In genomic region chr11:68282141-68282860, GRCh38 we compare ENCODE assay signal across 8 cellular contexts. TPM values are rescaled to one million over a fixed set of nuclear protein-coding genes. Genes with fewer than 3 reads are reported as not detected.
DNase-seq lines count a peak whose midpoint lies in the region; ATAC-seq and TF ChIP-seq lines count a peak whose summit lies in the region.

No MANE protein-coding gene starts in this region.

- peak overlapping the region; percentile 29 for H3K4me3 ChIP-seq in CD8-positive, alpha-beta memory T cell (ENCODE audit: low read length)
- H3K4me3 ChIP-seq in OCI-LY3 (ENCODE audit: low read length) = peak overlapping the region; percentile 37

- peaks cover 0 to 2% (median 0%) of the 10 kb centered on the region in 3 donors for H3K36me3 Mint-ChIP-seq in CD8-positive, alpha-beta memory T cell

- TF ChIP-seq CTCF in OCI-LY3 (IDR thresholded peaks at IDR 0.05; ENCODE audit: low read depth, low read length) = no peak

- H3K27me3 Mint-ChIP-seq in CD8-positive, alpha-beta memory T cell = peaks cover 4 to 12% of the 10 kb centered on the region in 2 donors

- DNase-seq in CD8-positive, alpha-beta memory T cell = peak in 3 of 5 donors; percentile 3 to 38 (median 15)
- DNase-seq in epithelial cell of prostate (ENCODE audit: low read depth, low spot score) (no peak), NK-92 (lab: John Stamatoyannopoulos, UW; ENCODE audit: unreplicated experiment) (no peak), SHP77 treated with DMSO at 0.1 percent for 48 hours (lab: John Stamatoyannopoulos, UW) (no peak)

- peak overlapping the region; percentile 49 for H3K4me2 ChIP-seq in OCI-LY3 (ENCODE audit: low read length)

- POLR2A ChIA-PET in CD8-positive, alpha-beta memory T cell (lab: Charles Lee) = interaction anchor here (1.0 kb wide), 1 partner anchor 10 kb away, joined by 4 read pairs; the partner anchor contains the start of gene C11orf24

- peaks cover 18 to 23% (median 18%) of the 10 kb centered on the region in 3 donors for H3K4me1 Mint-ChIP-seq in CD8-positive, alpha-beta memory T cell

- CTCF ChIA-PET in CD8-positive, alpha-beta memory T cell (lab: Charles Lee) = interaction anchor here (0.7 to 1.2 kb wide), 3 partner anchors 16 to 47 kb away, joined by 3 to 4 read pairs (median 3); no protein-coding TSS in a partner anchor

- peaks cover 15% of the 10 kb centered on the region for H3K4me1 ChIP-seq in CD8-positive, alpha-beta memory T cell (ENCODE audit: insufficient read depth, low read length)
- peaks cover 13% of the 10 kb centered on the region for H3K4me1 ChIP-seq in OCI-LY3 (ENCODE audit: low read length)

- ATAC-seq in GM21515 (IDR thresholded peaks at IDR 0.05; ENCODE audit: unreplicated experiment) (peak; percentile 51), GM19397 (IDR thresholded peaks at IDR 0.05; ENCODE audit: unreplicated experiment) (no peak), HG02678 (IDR thresholded peaks at IDR 0.05; ENCODE audit: unreplicated experiment) (no peak)

- H3K9me3 Mint-ChIP-seq in CD8-positive, alpha-beta memory T cell = peaks cover 0 to 2% (median 0%) of the 10 kb centered on the region in 5 donors

- H4K20me1 ChIP-seq in OCI-LY3 (ENCODE audit: insufficient read depth, low read length) = no peaks in the 10 kb centered on the region

- no peaks in the 10 kb centered on the region for H3K36me3 ChIP-seq in CD8-positive, alpha-beta memory T cell (ENCODE audit: insufficient read depth, low read length)
- no peaks in the 10 kb centered on the region for H3K36me3 ChIP-seq in OCI-LY3 (replicated peaks; ENCODE audit: low read depth, low read length)

- no peaks in the 10 kb centered on the region for H3K79me2 ChIP-seq in OCI-LY3 (ENCODE audit: low read length)

- peak overlapping the region in 6 of 7 donors; percentile 48 to 73 (median 65) for H3K4me3 Mint-ChIP-seq in CD8-positive, alpha-beta memory T cell

- no peaks in the 10 kb centered on the region for H3K9me3 ChIP-seq in CD8-positive, alpha-beta memory T cell (ENCODE audit: low read length)
- 0 out of 2 replicates have a peak, but pooled peaks cover 5% of the 10 kb centered on the region for H3K9me3 ChIP-seq in OCI-LY3 (ENCODE audit: insufficient read depth, low read length)

- H3K27me3 ChIP-seq in CD8-positive, alpha-beta memory T cell (ENCODE audit: insufficient read depth, low read length, poor library complexity, severe bottlenecking) = no peaks in the 10 kb centered on the region
- H3K27me3 ChIP-seq in OCI-LY3 (ENCODE audit: low read depth, low read length) = no peaks in the 10 kb centered on the region

- H3K27ac ChIP-seq in CD8-positive, alpha-beta memory T cell (ENCODE audit: low read depth, low read length) = no peak overlapping the region
- H3K27ac ChIP-seq in OCI-LY3 (ENCODE audit: low read length) (peak overlapping the region; percentile 1), epithelial cell of prostate (peak overlapping the region; percentile 41)

- peak overlapping the region; percentile 56 for H2AFZ ChIP-seq in OCI-LY3 (ENCODE audit: low read depth, low read length)

- peak overlapping the region in 7 of 8 donors; percentile 2 to 76 (median 40) for H3K27ac Mint-ChIP-seq in CD8-positive, alpha-beta memory T cell

- peak overlapping the region; percentile 2; the same call in 1 of the 2 replicates for H3K9ac ChIP-seq in OCI-LY3 (ENCODE audit: low read length)

RNA-seq across cellular contexts. Expression of gene C11orf24, which starts 10.5 kb away (rescaled TPM):
- total RNA-seq in CD8-positive, alpha-beta memory T cell = 10 to 100 TPM; 46.9 to 49.8 TPM
- polyA plus RNA-seq in CD8-positive, alpha-beta memory T cell = 15.7 TPM

RNA-seq across cellular contexts. Expression of gene LRP5, which starts 30.1 kb away (rescaled TPM):
- total RNA-seq in CD8-positive, alpha-beta memory T cell = 1 to 10 TPM; 7.5 to 9.9 TPM
- 0.68 TPM for polyA plus RNA-seq in CD8-positive, alpha-beta memory T cell

Comparison
In these comparisons a context has a peak if more than half of its experiments do, and no peak if none do; other contexts are left out.
1. DNase-seq: peak in CD8-positive, alpha-beta memory T cell (3 of 5); none in epithelial cell of prostate (single experiment), NK-92 (single experiment) and SHP77 treated with DMSO at 0.1 percent for 48 hours (single experiment).